ENCODE assay signal across 10 cellular contexts in the genomic region with DNA sequence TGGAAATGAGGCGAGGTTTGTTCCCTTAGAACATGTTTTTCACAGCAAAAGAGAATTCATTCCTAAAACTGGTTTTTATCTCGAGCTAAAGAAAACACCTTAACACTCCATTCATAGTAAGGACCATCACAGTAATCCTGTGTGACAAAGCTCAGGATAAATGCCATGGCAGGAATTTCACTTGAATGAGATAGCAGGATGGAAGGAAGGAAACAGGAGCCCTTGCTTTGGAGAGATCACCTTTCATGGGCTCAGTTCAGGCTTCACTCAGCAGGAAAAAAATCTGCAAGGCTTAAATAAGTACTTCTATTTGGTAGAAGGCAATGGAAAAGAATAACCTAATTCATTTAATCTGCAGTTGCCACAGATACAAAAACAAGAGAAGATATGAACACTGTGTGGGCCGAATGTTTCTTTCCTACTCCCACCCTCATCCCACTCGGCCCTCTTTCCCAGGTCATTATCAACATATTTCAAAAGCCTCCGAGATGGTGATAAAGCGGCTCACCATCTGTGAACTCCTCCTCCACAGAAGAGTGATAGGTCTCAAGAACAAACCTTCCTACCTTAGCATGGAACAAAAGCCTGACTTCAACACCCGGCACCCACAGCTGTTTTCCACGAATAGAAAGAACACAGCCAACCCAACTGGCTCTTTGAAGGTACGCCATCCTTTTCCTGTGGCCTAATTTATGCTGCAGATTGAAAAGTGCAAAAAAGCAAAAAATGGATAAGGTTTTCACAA. TPM values are rescaled to one million over a fixed set of nuclear protein-coding genes. Genes with fewer than 3 reads are reported as not detected.
DNase-seq lines count a peak whose midpoint lies in the region; ATAC-seq and TF ChIP-seq lines count a peak whose summit lies in the region.
"Had no signal": no experiment of that assay in that cellular context is flagged by ENCODE, and none has a peak within 500 bp of the region (broad histone marks: within the 10 kb centered on the region; RNA-seq: fewer than 3 reads in every experiment).

No MANE protein-coding gene starts in this region.

- H3K27me3 Mint-ChIP-seq in activated CD4-positive, alpha-beta T cell treated with anti-CD3 and anti-CD28 coated beads, Interleukin-2, amount 10 ng/mL, durations not matched to agents 24 days and 14 days = no peaks in the 10 kb centered on the region
- H3K27me3 Mint-ChIP-seq in central memory CD8-positive, alpha-beta T cell = no peaks in the 10 kb centered on the region

- DNase-seq in activated CD4-positive, alpha-beta T cell treated with anti-CD3 and anti-CD28 coated beads, Interleukin-2, amount 10 ng/mL, durations not matched to agents 24 days and 14 days = peak; percentile 79
- no peak for DNase-seq in central memory CD8-positive, alpha-beta T cell (ENCODE audit: low spot score in 2 of 2)
- peak; percentile 39 for DNase-seq in stimulated activated CD8-positive, alpha-beta memory T cell treated with anti-CD3 and anti-CD28 coated beads, Interleukin-4, amount 100 ng/mL, for 48 hours
- no peak for DNase-seq in GM20000 (ENCODE audit: low spot score)
- DNase-seq: islet precursor cell, NCI-H446 treated with DMSO at 0.1 percent for 48 hours, transverse colon had no signal

- H3K36me3 Mint-ChIP-seq in activated CD4-positive, alpha-beta T cell treated with anti-CD3 and anti-CD28 coated beads, Interleukin-2, amount 10 ng/mL, durations not matched to agents 24 days and 14 days (ENCODE audit: low read depth) = peaks cover 59% of the 10 kb centered on the region
- peaks cover 16% of the 10 kb centered on the region for H3K36me3 Mint-ChIP-seq in central memory CD8-positive, alpha-beta T cell (ENCODE audit: insufficient read depth)

- H3K27ac ChIP-seq in KOPT-K1 (ENCODE audit: low read depth, low read length, poor library complexity, severe bottlenecking) = peak overlapping the region; percentile 66

- H3K4me1 Mint-ChIP-seq in activated CD4-positive, alpha-beta T cell treated with anti-CD3 and anti-CD28 coated beads, Interleukin-2, amount 10 ng/mL, durations not matched to agents 24 days and 14 days = peaks cover 58% of the 10 kb centered on the region
- peaks cover 3% of the 10 kb centered on the region for H3K4me1 Mint-ChIP-seq in central memory CD8-positive, alpha-beta T cell

- peaks cover 15% of the 10 kb centered on the region for H3K36me3 ChIP-seq in KOPT-K1 (ENCODE audit: insufficient read depth, low read length)
- H3K36me3 ChIP-seq: transverse colon had no signal

- H3K9me3 ChIP-seq in KOPT-K1 (ENCODE audit: insufficient read depth, low read length, poor library complexity, severe bottlenecking) = no peaks in the 10 kb centered on the region
- H3K9me3 ChIP-seq: transverse colon had no signal

- peak overlapping the region; percentile 88 for H3K27ac Mint-ChIP-seq in activated CD4-positive, alpha-beta T cell treated with anti-CD3 and anti-CD28 coated beads, Interleukin-2, amount 10 ng/mL, durations not matched to agents 24 days and 14 days
- H3K27ac Mint-ChIP-seq in central memory CD8-positive, alpha-beta T cell (ENCODE audit: low read depth) = no peak overlapping the region

- no peak for TF ChIP-seq CTCF in GM20000 (IDR thresholded peaks at IDR 0.05; ENCODE audit: extremely low read depth, missing control alignments)

- intact Hi-C loops in activated CD4-positive, alpha-beta T cell treated with anti-CD3 and anti-CD28 coated beads, Interleukin-2, amount 10 ng/mL, durations not matched to agents 24 days and 14 days (cut with micrococcal nuclease) = loop anchor here (1.0 to 5.0 kb wide), 5 partner anchors 10 to 131 kb away; no protein-coding TSS in a partner anchor

- ATAC-seq in central memory CD8-positive, alpha-beta T cell (replicated peaks; ENCODE audit: extremely low read depth, poor library complexity, severe bottlenecking) = peak; percentile 69
- ATAC-seq in HG02763 (IDR thresholded peaks at IDR 0.05; ENCODE audit: unreplicated experiment) = no peak
- no peak for ATAC-seq in GM18861 (IDR thresholded peaks at IDR 0.05; ENCODE audit: unreplicated experiment)

- H3K4me3 Mint-ChIP-seq in activated CD4-positive, alpha-beta T cell treated with anti-CD3 and anti-CD28 coated beads, Interleukin-2, amount 10 ng/mL, durations not matched to agents 24 days and 14 days = peak overlapping the region; percentile 57
- H3K4me3 Mint-ChIP-seq in central memory CD8-positive, alpha-beta T cell = peak overlapping the region; percentile 49

- H3K9me3 Mint-ChIP-seq in activated CD4-positive, alpha-beta T cell treated with anti-CD3 and anti-CD28 coated beads, Interleukin-2, amount 10 ng/mL, durations not matched to agents 24 days and 14 days = no peaks in the 10 kb centered on the region
- H3K9me3 Mint-ChIP-seq in central memory CD8-positive, alpha-beta T cell = no peaks in the 10 kb centered on the region

RNA-seq across cellular contexts. Expression of a gene that starts 28.9 kb away (rescaled TPM):
- 80.5 and 81.3 TPM in 2 replicates for total RNA-seq in activated CD4-positive, alpha-beta T cell treated with anti-CD3 and anti-CD28 coated beads, Interleukin-2, amount 10 ng/mL, durations not matched to agents 24 days and 14 days

Comparison
In these comparisons a context has a peak if more than half of its experiments do, and no peak if none do; other contexts are left out.
1. DNase-seq: peak in activated CD4-positive, alpha-beta T cell treated with anti-CD3 and anti-CD28 coated beads, Interleukin-2, amount 10 ng/mL, durations not matched to agents 24 days and 14 days (single experiment) and stimulated activated CD8-positive, alpha-beta memory T cell treated with anti-CD3 and anti-CD28 coated beads, Interleukin-4, amount 100 ng/mL, for 48 hours (single experiment); none in central memory CD8-positive, alpha-beta T cell (0 of 2) and GM20000 (single experiment).